ENCODE assay signal across 17 cellular contexts in genomic region chr15:41263891-41264351, GRCh38. TPM values are rescaled to one million over a fixed set of nuclear protein-coding genes. Genes with fewer than 3 reads are reported as not detected.
A peak's percentile ranks its signal among the peaks of the same experiment; 100 is the strongest.
DNase-seq lines count a peak whose midpoint lies in the region; ATAC-seq and TF ChIP-seq lines count a peak whose summit lies in the region.
"Had no signal": no experiment of that assay in that cellular context is flagged by ENCODE, and none has a peak within 500 bp of the region (broad histone marks: within the 10 kb centered on the region; RNA-seq: fewer than 3 reads in every experiment).

No MANE protein-coding gene starts in this region.

- no peak overlapping the region for H3K9ac ChIP-seq in HUES6 (ENCODE audit: low read length)

- DNase-seq in RWPE2 (ENCODE audit: low spot score) (no peak), heart right ventricle (no peak), pons (ENCODE audit: low spot score) (peak; percentile 46), AG08396 (ENCODE audit: low spot score) (no peak), foreskin melanocyte (no peak)
- DNase-seq: activated CD4-positive, alpha-beta T cell treated with anti-CD3 and anti-CD28 coated beads, Interleukin-2, amount 50 U/mL, for 4 hours; activated gamma-delta T cell; COR-L47; immature natural killer cell; naive B cell; T-helper 17 cell had no signal

- H3K27me3 ChIP-seq in HUES6 (ENCODE audit: control insufficient read depth, insufficient read depth, low read length) (no peaks in the 10 kb centered on the region), RWPE2 (ENCODE audit: insufficient read depth, poor library complexity, severe bottlenecking) (no peaks in the 10 kb centered on the region), heart right ventricle (no peaks in the 10 kb centered on the region)
- H3K27me3 ChIP-seq: suprapubic skin had no signal

- peak overlapping the region; percentile 49; the same call in 1 of the 2 replicates for H3K27ac ChIP-seq in HUES6 (ENCODE audit: low read depth, low read length)
- H3K27ac ChIP-seq in RWPE2 (ENCODE audit: poor library complexity, severe bottlenecking): peak overlapping the region; percentile 3
- peak overlapping the region in 9 of 10 donors; percentile 1 to 63 (median 27) for H3K27ac ChIP-seq in heart right ventricle
- H3K27ac ChIP-seq: suprapubic skin had no signal

- H3K9me3 ChIP-seq in HUES6 (ENCODE audit: control insufficient read depth, insufficient read depth, low read depth, low read length): no peaks in the 10 kb centered on the region
- no peaks in the 10 kb centered on the region for H3K9me3 ChIP-seq in RWPE2 (ENCODE audit: severe bottlenecking)
- no peaks in the 10 kb centered on the region for H3K9me3 ChIP-seq in heart right ventricle
- H3K9me3 ChIP-seq: suprapubic skin had no signal

- intact Hi-C loops in heart right ventricle (cut with DNase I): no loop called here

- ATAC-seq in RWPE2 (ENCODE audit: low read depth): peak; percentile 55; the same call in 2 of the 3 replicates
- peak in 7 of 8 donors; percentile 63 to 93 (median 74) for ATAC-seq in heart right ventricle
- ATAC-seq in HG02759 (IDR thresholded peaks at IDR 0.05; ENCODE audit: unreplicated experiment): no peak
- ATAC-seq: T-helper 17 cell had no signal

- H3K4me3 ChIP-seq in HUES6 (ENCODE audit: low read depth, low read length) (peak overlapping the region; percentile 32; the same call in 1 of the 2 replicates), RWPE2 (ENCODE audit: severe bottlenecking) (no peak overlapping the region), heart right ventricle (no peak overlapping the region)
- H3K4me3 ChIP-seq: suprapubic skin had no signal

- H3K4me1 ChIP-seq in HUES6 (ENCODE audit: control insufficient read depth, insufficient read depth, low read length): peaks cover 19% of the 10 kb centered on the region
- peaks cover 8% of the 10 kb centered on the region for H3K4me1 ChIP-seq in RWPE2 (ENCODE audit: insufficient read depth, poor library complexity, severe bottlenecking)
- peaks cover 0 to 27% (median 15%) of the 10 kb centered on the region in 9 donors for H3K4me1 ChIP-seq in heart right ventricle
- H3K4me1 ChIP-seq: suprapubic skin had no signal

- TF ChIP-seq CTCF in RWPE2 (IDR thresholded peaks at IDR 0.05; ENCODE audit: poor library complexity, severe bottlenecking) (no peak), heart right ventricle (IDR thresholded peaks at IDR 0.05) (no peak)

- 44 to 52% methylated on average over 6 of the region's 6 CpGs for WGBS in heart right ventricle, 2 donors

- H3K36me3 ChIP-seq in HUES6 (ENCODE audit: control insufficient read depth, insufficient read depth, low read length) (peaks cover 14% of the 10 kb centered on the region), RWPE2 (ENCODE audit: low read depth) (peaks cover 59% of the 10 kb centered on the region), heart right ventricle (peaks cover 0 to 86% (median 6%) of the 10 kb centered on the region in 9 donors)

RNA-seq across cellular contexts. Expression of gene CHP1, which starts 32.9 kb away (rescaled TPM):
- total RNA-seq in heart right ventricle: 100 to 1,000 TPM in 9 of 10 donors, 10 to 100 TPM in 1; 86.5 to 133 (median 120) TPM
- 10 to 100 TPM; 22.5 to 93.1 TPM for polyA plus RNA-seq in heart right ventricle

RNA-seq across cellular contexts. Expression of gene EXD1, which starts 33.4 kb away (rescaled TPM):
- total RNA-seq in heart right ventricle: not detected
- polyA plus RNA-seq in heart right ventricle: not detected
- total RNA-seq: epithelial cell of proximal tubule, OCI-LY7, skeletal muscle tissue, T-helper 17 cell had no signal
- polyA plus RNA-seq: immature natural killer cell had no signal
